2 cellular contexts compared by ENCODE assay signal in the genomic region with DNA sequence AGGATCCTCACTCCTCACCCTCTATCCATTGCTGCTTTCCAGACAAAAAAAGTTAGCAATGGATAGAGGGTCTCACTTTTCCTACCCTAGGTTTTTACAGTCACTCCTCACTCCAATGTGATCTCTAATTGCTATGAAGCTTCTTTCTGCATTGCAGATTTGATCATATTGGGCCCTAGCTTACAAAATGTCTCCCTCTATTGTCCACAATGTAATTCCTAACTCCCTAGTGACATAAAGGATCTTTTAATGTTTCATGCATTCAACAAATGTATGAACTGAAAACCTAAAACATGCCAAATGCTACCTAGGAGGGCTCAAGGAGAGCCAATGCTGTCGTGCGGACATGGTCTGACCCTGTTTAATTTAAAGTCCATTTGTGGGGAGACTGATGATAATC.
TF ChIP-seq lines count a peak whose summit lies in the region.

No MANE protein-coding gene starts in this region.

TF ChIP-seq in SK-N-SH, 30 proteins besides CTCF, POLR2A, EP300 and RAD21 (continued from another document):
- TF ChIP-seq USF2 (IDR thresholded peaks at IDR 0.05; ENCODE audit: borderline replicate concordance, low read depth, low read length): no peak
- no peak for TF ChIP-seq RCOR1 (IDR thresholded peaks at IDR 0.05; ENCODE audit: low read length)
- no peak for TF ChIP-seq USF1 (IDR thresholded peaks at IDR 0.05; ENCODE audit: borderline replicate concordance, low read depth)
- TF ChIP-seq FOXJ3 (CRISPR knock-in tag; IDR thresholded peaks at IDR 0.05): no peak
- TF ChIP-seq CHD2 (IDR thresholded peaks at IDR 0.05; ENCODE audit: low read length, partially characterized antibody): no peak
- TF ChIP-seq REST (IDR thresholded peaks at IDR 0.05; ENCODE audit: low read depth, low read length): no peak
TF ChIP-seq in SK-N-SH: peak in this region for 0.

TF ChIP-seq in SK-N-SH treated with all-trans-retinoic acid at 6 μM for 48 hours, 23 proteins besides CTCF, POLR2A, EP300 and RAD21 (continued from another document):
- no peak for TF ChIP-seq TSHZ2 (CRISPR knock-in tag; IDR thresholded peaks at IDR 0.05)
- no peak for TF ChIP-seq CREB5 (CRISPR knock-in tag; IDR thresholded peaks at IDR 0.05; ENCODE audit: low read depth)
- TF ChIP-seq PPARA (CRISPR knock-in tag; IDR thresholded peaks at IDR 0.05; ENCODE audit: borderline replicate concordance): no peak
- TF ChIP-seq, protein P1, sequence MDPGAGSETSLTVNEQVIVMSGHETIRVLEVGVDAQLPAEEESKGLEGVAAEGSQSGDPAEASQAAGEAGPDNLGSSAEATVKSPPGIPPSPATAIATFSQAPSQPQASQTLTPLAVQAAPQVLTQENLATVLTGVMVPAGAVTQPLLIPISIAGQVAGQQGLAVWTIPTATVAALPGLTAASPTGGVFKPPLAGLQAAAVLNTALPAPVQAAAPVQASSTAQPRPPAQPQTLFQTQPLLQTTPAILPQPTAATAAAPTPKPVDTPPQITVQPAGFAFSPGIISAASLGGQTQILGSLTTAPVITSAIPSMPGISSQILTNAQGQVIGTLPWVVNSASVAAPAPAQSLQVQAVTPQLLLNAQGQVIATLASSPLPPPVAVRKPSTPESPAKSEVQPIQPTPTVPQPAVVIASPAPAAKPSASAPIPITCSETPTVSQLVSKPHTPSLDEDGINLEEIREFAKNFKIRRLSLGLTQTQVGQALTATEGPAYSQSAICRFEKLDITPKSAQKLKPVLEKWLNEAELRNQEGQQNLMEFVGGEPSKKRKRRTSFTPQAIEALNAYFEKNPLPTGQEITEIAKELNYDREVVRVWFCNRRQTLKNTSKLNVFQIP (CRISPR knock-in tag; IDR thresholded peaks at IDR 0.05; ENCODE audit: borderline replicate concordance, low read depth): no peak
- TF ChIP-seq SNAI2 (CRISPR knock-in tag; IDR thresholded peaks at IDR 0.05): no peak
- TF ChIP-seq ZNF70 (CRISPR knock-in tag; IDR thresholded peaks at IDR 0.05): no peak
